8 cellular contexts compared by ENCODE assay signal in genomic region chr1:246629030-246629429, GRCh38.
DNase-seq lines count a peak whose midpoint lies in the region; ATAC-seq, FAIRE-seq and TF ChIP-seq lines count a peak whose summit lies in the region.
"Had no signal": no experiment of that assay in that cellular context is flagged by ENCODE, and none has a peak within 500 bp of the region (broad histone marks: within the 10 kb centered on the region; RNA-seq: fewer than 3 reads in every experiment).

No MANE protein-coding gene starts in this region.

- peaks cover 18% of the 10 kb centered on the region for H3K4me1 Mint-ChIP-seq in memory B cell
- H3K4me1 Mint-ChIP-seq in CD8-positive, alpha-beta memory T cell = peaks cover 0 to 13% (median 2%) of the 10 kb centered on the region in 3 donors

- no peak overlapping the region for H3K4me3 Mint-ChIP-seq in memory B cell
- no peak overlapping the region for H3K4me3 Mint-ChIP-seq in CD8-positive, alpha-beta memory T cell

- peaks cover 33% of the 10 kb centered on the region for H3K36me3 Mint-ChIP-seq in memory B cell
- peaks cover 5 to 66% (median 19%) of the 10 kb centered on the region in 3 donors for H3K36me3 Mint-ChIP-seq in CD8-positive, alpha-beta memory T cell

- intact Hi-C loops in pancreas (cut with DNase I) = no loop called here

- TF ChIP-seq CTCF in pancreas (IDR thresholded peaks at IDR 0.05) = no peak

- H3K9me3 ChIP-seq in pancreas = no peaks in the 10 kb centered on the region
- no peaks in the 10 kb centered on the region for H3K9me3 ChIP-seq in CD8-positive, alpha-beta memory T cell (ENCODE audit: low read length)

- no peaks in the 10 kb centered on the region for H3K9me3 Mint-ChIP-seq in memory B cell
- no peaks in the 10 kb centered on the region for H3K9me3 Mint-ChIP-seq in CD8-positive, alpha-beta memory T cell

- H3K27ac Mint-ChIP-seq in memory B cell = peak overlapping the region; percentile 28
- H3K27ac Mint-ChIP-seq in CD8-positive, alpha-beta memory T cell = no peak overlapping the region

- ATAC-seq in GM18909 (IDR thresholded peaks at IDR 0.05; ENCODE audit: poor library complexity, unreplicated experiment) (peak; percentile 95), GM21529 (IDR thresholded peaks at IDR 0.05; ENCODE audit: unreplicated experiment) (peak; percentile 97), HG03135 (IDR thresholded peaks at IDR 0.05; ENCODE audit: unreplicated experiment) (peak; percentile 93), memory B cell (ENCODE audit: low read depth) (no peak), pancreas (no peak)

- H3K27ac ChIP-seq in pancreas = no peak overlapping the region
- H3K27ac ChIP-seq in CD8-positive, alpha-beta memory T cell (ENCODE audit: low read depth, low read length) = no peak overlapping the region

- CTCF ChIA-PET in CD8-positive, alpha-beta memory T cell (lab: Charles Lee) = no interaction called here

- no peaks in the 10 kb centered on the region for H3K27me3 Mint-ChIP-seq in memory B cell
- H3K27me3 Mint-ChIP-seq in CD8-positive, alpha-beta memory T cell = no peaks in the 10 kb centered on the region

- 86% methylated on average over 2 of the region's 2 CpGs for WGBS in pancreas, 2 donors

- H3K4me3 ChIP-seq in pancreas = no peak overlapping the region
- no peak overlapping the region for H3K4me3 ChIP-seq in CD8-positive, alpha-beta memory T cell (ENCODE audit: low read length)

- peaks cover 0 to 5% (median 0%) of the 10 kb centered on the region in 3 donors for H3K36me3 ChIP-seq in pancreas
- peaks cover 13% of the 10 kb centered on the region for H3K36me3 ChIP-seq in CD8-positive, alpha-beta memory T cell (ENCODE audit: insufficient read depth, low read length)

- FAIRE-seq in pancreas (lab: Jason Lieb, UNC) = no peak

- DNase-seq in memory B cell (ENCODE audit: low spot score in 2 of 2) (no peak), pancreas (no peak)
- no peak for DNase-seq in stimulated activated CD4-positive, alpha-beta T cell treated with anti-CD3 and anti-CD28 coated beads, Interleukin-4, amount 100 ng/mL, for 4 hours
- no peak for DNase-seq in CD8-positive, alpha-beta memory T cell
- DNase-seq: NCI-H2081 treated with DMSO at 0.1 percent for 48 hours had no signal

- H3K27me3 ChIP-seq in pancreas = no peaks in the 10 kb centered on the region
- no peaks in the 10 kb centered on the region for H3K27me3 ChIP-seq in CD8-positive, alpha-beta memory T cell (ENCODE audit: insufficient read depth, low read length, poor library complexity, severe bottlenecking)

- POLR2A ChIA-PET in CD8-positive, alpha-beta memory T cell (lab: Charles Lee) = no interaction called here

- H3K4me1 ChIP-seq in pancreas = no peaks in the 10 kb centered on the region
- H3K4me1 ChIP-seq in CD8-positive, alpha-beta memory T cell (ENCODE audit: insufficient read depth, low read length) = no peaks in the 10 kb centered on the region

Comparison
In these comparisons a context has a peak if more than half of its experiments do, and no peak if none do; other contexts are left out.
1. ATAC-seq: peak in GM18909 (single experiment), GM21529 (single experiment) and HG03135 (single experiment); none in memory B cell (single experiment) and pancreas (0 of 4).